In genomic region chr7:98418636-98419315, GRCh38 we compare ENCODE assay signal across 8 cellular contexts. TPM values are rescaled to one million over a fixed set of nuclear protein-coding genes. Genes with fewer than 3 reads are reported as not detected.
DNase-seq lines count a peak whose midpoint lies in the region; ATAC-seq and TF ChIP-seq lines count a peak whose summit lies in the region.

No MANE protein-coding gene starts in this region.

- H2BK12ac ChIP-seq in H9 (ENCODE audit: insufficient read length, low read depth, low read length), result no peak overlapping the region

- peak; percentile 73 for ATAC-seq in stimulated activated naive CD8-positive, alpha-beta T cell treated with anti-CD3 and anti-CD28 coated beads, Interleukin-15, amount 100 ng/mL, for 72 hours

- H2BK15ac ChIP-seq in H9 (ENCODE audit: low read depth, low read length), result no peak overlapping the region

- H4K8ac ChIP-seq in H9 (replicated peaks; ENCODE audit: insufficient read length, low read depth, low read length), result no peak overlapping the region

- peak overlapping the region in 1 of 2 donors; percentile 55 for H3K27ac Mint-ChIP-seq in stimulated activated naive CD8-positive, alpha-beta T cell treated with anti-CD3 and anti-CD28 coated beads, Interleukin-15, amount 100 ng/mL, for 72 hours
- H3K27ac Mint-ChIP-seq in H9, result no peak overlapping the region

- H3K4me1 Mint-ChIP-seq in stimulated activated naive CD8-positive, alpha-beta T cell treated with anti-CD3 and anti-CD28 coated beads, Interleukin-15, amount 100 ng/mL, for 72 hours, result peaks cover 6% of the 10 kb centered on the region
- H3K4me1 Mint-ChIP-seq in H9, result no peaks in the 10 kb centered on the region

- no peak overlapping the region for H2BK20ac ChIP-seq in H9 (ENCODE audit: low read depth, low read length, poor library complexity, severe bottlenecking)

- H3F3A ChIP-seq in SK-N-SH (replicated peaks; ENCODE audit: insufficient read depth), result peaks cover 3% of the 10 kb centered on the region

- TF ChIP-seq EP300 in SK-N-SH (IDR thresholded peaks at IDR 0.05; ENCODE audit: borderline replicate concordance in 1 of 2, low read depth in 1 of 2, low read length in 1 of 2), result peak in 1 of 2 experiments; percentile 61; a peak in 1 of 4 replicates

- CTCF ChIA-PET in SK-N-SH (lab: Yijun Ruan, JAX), result interaction anchor here (0.6 to 24.4 kb wide), 8 partner anchors 9 to 417 kb away, joined by 3 to 673 read pairs (median 3); partner anchors contain the start of genes BAIAP2L1 and NPTX2

- no peaks in the 10 kb centered on the region for H3K23me2 ChIP-seq in H9 (ENCODE audit: insufficient read length, low read depth, low read length, poor library complexity, severe bottlenecking)

- H3K4me3 ChIP-seq in SK-N-SH (ENCODE audit: low read depth in 2 of 2, low read length in 1 of 2) (no peak overlapping the region), foreskin fibroblast (ENCODE audit: low read depth in 1 of 2, low read length in 2 of 2) (no peak overlapping the region)

- H3K27ac ChIP-seq in SK-N-SH (ENCODE audit: low read depth in 2 of 2, low read length in 1 of 2) (peak overlapping the region in 1 of 2 experiments; percentile 78; a peak in 2 of 4 replicates), H9 (ENCODE audit: insufficient read length, low read depth, low read length) (no peak overlapping the region)

- H4K91ac ChIP-seq in H9 (ENCODE audit: insufficient read length, low read depth, low read length), result no peak overlapping the region

- POLR2A ChIA-PET in SK-N-SH (lab: Yijun Ruan, JAX), result no interaction called here

- no peaks in the 10 kb centered on the region for H4K20me1 ChIP-seq in SK-N-SH (ENCODE audit: insufficient read depth)
- no peaks in the 10 kb centered on the region for H4K20me1 ChIP-seq in H9 (ENCODE audit: control insufficient read depth, insufficient read depth, insufficient read length)

- H2BK120ac ChIP-seq in H9 (ENCODE audit: low read depth, low read length, poor library complexity, severe bottlenecking), result no peak overlapping the region

- H3K14ac ChIP-seq in H9 (ENCODE audit: insufficient read depth, low read length), result no peak overlapping the region

- no peak overlapping the region for H2BK5ac ChIP-seq in H9 (ENCODE audit: insufficient read length, low read length)

- H3T11ph ChIP-seq in H9 (ENCODE audit: low read length), result no peak overlapping the region

- no peak for TF ChIP-seq RAD21 in SK-N-SH (IDR thresholded peaks at IDR 0.05; ENCODE audit: low read length)

- H3K4me3 Mint-ChIP-seq in stimulated activated naive CD8-positive, alpha-beta T cell treated with anti-CD3 and anti-CD28 coated beads, Interleukin-15, amount 100 ng/mL, for 72 hours, result no peak overlapping the region
- no peak overlapping the region; a peak in 1 of 5 replicates for H3K4me3 Mint-ChIP-seq in H9

- no peaks in the 10 kb centered on the region for H3K79me1 ChIP-seq in H9 (ENCODE audit: insufficient read depth, low read depth, low read length, poor library complexity, severe bottlenecking)

- H2AK5ac ChIP-seq in H9 (ENCODE audit: insufficient read length, low read length), result no peak overlapping the region

- H3K4me2 ChIP-seq in SK-N-SH, result peak overlapping the region; percentile 33
- no peak overlapping the region for H3K4me2 ChIP-seq in H9 (ENCODE audit: insufficient read depth, insufficient read length, low read length)

- no peaks in the 10 kb centered on the region for H3K36me3 ChIP-seq in SK-N-SH (replicated peaks in 1 of 2; ENCODE audit: control insufficient read depth in 1 of 2, insufficient read depth in 2 of 2, low read length in 1 of 2)

- DNase-seq in activated T-cell treated with anti-CD3 and anti-CD28 coated beads for 48 hours (ENCODE audit: low read depth) (peak; percentile 28), SK-N-SH (peak; percentile 31), foreskin fibroblast (peak; percentile 97), H9 (no peak), NCI-H82 treated with DMSO at 0.1 percent for 48 hours (lab: John Stamatoyannopoulos, UW; ENCODE audit: unreplicated experiment) (no peak), GM20000 (ENCODE audit: low spot score) (no peak)
- DNase-seq in activated T-cell treated with anti-CD3 and anti-CD28 coated beads, Interleukin-2, amount 50 U/mL, for 1 hour, result no peak
- peak; percentile 10 to 11 for DNase-seq in stimulated activated naive CD8-positive, alpha-beta T cell treated with anti-CD3 and anti-CD28 coated beads, Interleukin-15, amount 100 ng/mL, for 72 hours

- TF ChIP-seq CTCF in SK-N-SH (IDR thresholded peaks at IDR 0.05) (no peak), foreskin fibroblast (IDR thresholded peaks at IDR 0.05; ENCODE audit: low read depth, low read length) (no peak), H9 (conservative IDR thresholded peaks at IDR 0.05) (no peak), GM20000 (IDR thresholded peaks at IDR 0.05; ENCODE audit: extremely low read depth, missing control alignments) (no peak)

- H3K79me2 ChIP-seq in SK-N-SH (ENCODE audit: insufficient read depth), result no peaks in the 10 kb centered on the region
- H3K79me2 ChIP-seq in H9 (ENCODE audit: insufficient read depth, low read length), result no peaks in the 10 kb centered on the region

- peaks cover 3 to 6% of the 10 kb centered on the region in 2 experiments; a peak in 2 of 4 replicates for H3K4me1 ChIP-seq in SK-N-SH (ENCODE audit: control insufficient read depth in 1 of 2, insufficient read depth in 2 of 2, low read depth in 1 of 2, low read length in 1 of 2)
- H3K4me1 ChIP-seq in H9 (ENCODE audit: insufficient read depth, low read length), result no peaks in the 10 kb centered on the region

- H3K27me3 Mint-ChIP-seq in stimulated activated naive CD8-positive, alpha-beta T cell treated with anti-CD3 and anti-CD28 coated beads, Interleukin-15, amount 100 ng/mL, for 72 hours, result peaks cover 9% of the 10 kb centered on the region
- peaks cover 32% of the 10 kb centered on the region for H3K27me3 Mint-ChIP-seq in H9 (ENCODE audit: low read depth)

- H3K56ac ChIP-seq in H9 (ENCODE audit: insufficient read length, low read depth, low read length), result no peak overlapping the region

- no peaks in the 10 kb centered on the region for H3K36me3 Mint-ChIP-seq in H9 (ENCODE audit: insufficient read depth in 1 of 3, low read depth in 3 of 3)

- 40% methylated on average over 7 of the region's 7 CpGs for WGBS in SK-N-SH (ENCODE audit: low lambda C conversion rate)
- WGBS in H9 (ENCODE audit: extremely low coverage, insufficient read length, low lambda C conversion rate), result no CpG with 5 or more reads among the region's 7 CpGs

- H3K9me3 ChIP-seq in SK-N-SH (no peaks in the 10 kb centered on the region), H9 (ENCODE audit: control insufficient read depth, low read depth, low read length) (no peaks in the 10 kb centered on the region)

- H3K23ac ChIP-seq in H9 (ENCODE audit: insufficient read length, low read depth, low read length), result no peak overlapping the region

- no peak overlapping the region for H3K18ac ChIP-seq in H9 (ENCODE audit: insufficient read length, low read depth, low read length)

- H3K9me2 ChIP-seq in SK-N-SH, result no peaks in the 10 kb centered on the region

- no peak overlapping the region for H3K4ac ChIP-seq in H9 (ENCODE audit: low read depth, low read length)

- no peak overlapping the region for H4K5ac ChIP-seq in H9 (ENCODE audit: insufficient read length, low read depth, low read length)

- H3K9ac ChIP-seq in SK-N-SH (peak overlapping the region; percentile 24; the same call in 1 of the 2 replicates), H9 (ENCODE audit: extremely low read depth, insufficient read length, low read length) (no peak overlapping the region)

- H3K27me3 ChIP-seq in SK-N-SH (ENCODE audit: insufficient read depth) (no peaks in the 10 kb centered on the region), H9 (ENCODE audit: insufficient read depth, low read length) (no peaks in the 10 kb centered on the region)

- H3K9me3 Mint-ChIP-seq in stimulated activated naive CD8-positive, alpha-beta T cell treated with anti-CD3 and anti-CD28 coated beads, Interleukin-15, amount 100 ng/mL, for 72 hours, result no peaks in the 10 kb centered on the region
- H3K9me3 Mint-ChIP-seq in H9, result peaks cover 0 to 2% of the 10 kb centered on the region in 2 experiments; a peak in 1 of 5 replicates

- H2AFZ ChIP-seq in SK-N-SH (ENCODE audit: low read depth), result peak overlapping the region; percentile 47
- no peak overlapping the region for H2AFZ ChIP-seq in H9 (ENCODE audit: low read length)

TF ChIP-seq in SK-N-SH, 30 proteins besides CTCF, POLR2A, EP300 and RAD21 (continues in another document):
- TF ChIP-seq JUND (IDR thresholded peaks at IDR 0.05), result peak; percentile 97
- TF ChIP-seq, protein P1, sequence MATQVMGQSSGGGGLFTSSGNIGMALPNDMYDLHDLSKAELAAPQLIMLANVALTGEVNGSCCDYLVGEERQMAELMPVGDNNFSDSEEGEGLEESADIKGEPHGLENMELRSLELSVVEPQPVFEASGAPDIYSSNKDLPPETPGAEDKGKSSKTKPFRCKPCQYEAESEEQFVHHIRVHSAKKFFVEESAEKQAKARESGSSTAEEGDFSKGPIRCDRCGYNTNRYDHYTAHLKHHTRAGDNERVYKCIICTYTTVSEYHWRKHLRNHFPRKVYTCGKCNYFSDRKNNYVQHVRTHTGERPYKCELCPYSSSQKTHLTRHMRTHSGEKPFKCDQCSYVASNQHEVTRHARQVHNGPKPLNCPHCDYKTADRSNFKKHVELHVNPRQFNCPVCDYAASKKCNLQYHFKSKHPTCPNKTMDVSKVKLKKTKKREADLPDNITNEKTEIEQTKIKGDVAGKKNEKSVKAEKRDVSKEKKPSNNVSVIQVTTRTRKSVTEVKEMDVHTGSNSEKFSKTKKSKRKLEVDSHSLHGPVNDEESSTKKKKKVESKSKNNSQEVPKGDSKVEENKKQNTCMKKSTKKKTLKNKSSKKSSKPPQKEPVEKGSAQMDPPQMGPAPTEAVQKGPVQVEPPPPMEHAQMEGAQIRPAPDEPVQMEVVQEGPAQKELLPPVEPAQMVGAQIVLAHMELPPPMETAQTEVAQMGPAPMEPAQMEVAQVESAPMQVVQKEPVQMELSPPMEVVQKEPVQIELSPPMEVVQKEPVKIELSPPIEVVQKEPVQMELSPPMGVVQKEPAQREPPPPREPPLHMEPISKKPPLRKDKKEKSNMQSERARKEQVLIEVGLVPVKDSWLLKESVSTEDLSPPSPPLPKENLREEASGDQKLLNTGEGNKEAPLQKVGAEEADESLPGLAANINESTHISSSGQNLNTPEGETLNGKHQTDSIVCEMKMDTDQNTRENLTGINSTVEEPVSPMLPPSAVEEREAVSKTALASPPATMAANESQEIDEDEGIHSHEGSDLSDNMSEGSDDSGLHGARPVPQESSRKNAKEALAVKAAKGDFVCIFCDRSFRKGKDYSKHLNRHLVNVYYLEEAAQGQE (IDR thresholded peaks at IDR 0.05; ENCODE audit: low read depth, low read length), result 0 out of 2 replicates have a peak, but pooled peaks have one; percentile 51
- TF ChIP-seq CHD2 (IDR thresholded peaks at IDR 0.05; ENCODE audit: low read length, partially characterized antibody), result no peak
- no peak for TF ChIP-seq YY1 (IDR thresholded peaks at IDR 0.05; ENCODE audit: low read depth)

RNA-seq across cellular contexts. Expression of gene BAIAP2L1, which starts 17.9 kb away (rescaled TPM):
- polyA plus RNA-seq in SK-N-SH (2012; rRNA removed), result 8.7 and 8.8 TPM in 2 replicates
- 7.6 and 7.8 TPM in 2 replicates for polyA plus RNA-seq in SK-N-SH (2012; cell fraction: cytosol; rRNA removed)
- 13.6 and 15.9 TPM in 2 replicates for polyA plus RNA-seq in SK-N-SH (2012; cell fraction: nucleus; rRNA removed)
- 25.9 and 29.9 TPM in 2 replicates for total RNA-seq in H9 (2021)

Comparison
In these comparisons a context has a peak if more than half of its experiments do, and no peak if none do; other contexts are left out.
1. DNase-seq: peak in activated T-cell treated with anti-CD3 and anti-CD28 coated beads for 48 hours (single experiment), SK-N-SH (single experiment), foreskin fibroblast (2 of 2) and stimulated activated naive CD8-positive, alpha-beta T cell treated with anti-CD3 and anti-CD28 coated beads, Interleukin-15, amount 100 ng/mL, for 72 hours (2 of 2); none in activated T-cell treated with anti-CD3 and anti-CD28 coated beads, Interleukin-2, amount 50 U/mL, for 1 hour (single experiment), H9 (single experiment), NCI-H82 treated with DMSO at 0.1 percent for 48 hours (single experiment) and GM20000 (single experiment).